ENCODE assay signal across 1 cellular context in the genomic region with DNA sequence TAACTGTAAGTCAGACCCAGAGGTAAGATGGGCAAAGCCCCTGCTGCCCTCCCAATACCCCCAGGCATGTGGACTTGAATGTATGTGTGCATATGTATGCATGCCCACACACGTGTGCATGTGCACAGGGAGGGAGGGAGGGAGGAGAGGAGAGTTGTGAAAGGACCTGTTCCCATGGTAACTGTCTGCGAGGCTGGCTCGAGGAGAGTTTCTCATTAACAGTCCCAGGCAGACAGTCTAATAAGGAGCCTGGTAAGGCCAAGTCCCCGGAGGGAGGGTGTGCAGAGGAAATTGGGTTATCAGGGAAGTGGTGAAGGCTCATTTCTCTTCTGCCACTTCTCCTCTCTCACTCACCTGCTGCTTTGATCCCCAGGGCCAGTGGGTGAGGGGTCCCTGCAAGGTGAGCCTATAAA.
TF ChIP-seq lines count a peak whose summit lies in the region.

No MANE protein-coding gene starts in this region.

TF ChIP-seq in K562, 482 proteins besides CTCF, POLR2A, EP300 and RAD21 (continued from another document):
- TF ChIP-seq, protein P1, sequence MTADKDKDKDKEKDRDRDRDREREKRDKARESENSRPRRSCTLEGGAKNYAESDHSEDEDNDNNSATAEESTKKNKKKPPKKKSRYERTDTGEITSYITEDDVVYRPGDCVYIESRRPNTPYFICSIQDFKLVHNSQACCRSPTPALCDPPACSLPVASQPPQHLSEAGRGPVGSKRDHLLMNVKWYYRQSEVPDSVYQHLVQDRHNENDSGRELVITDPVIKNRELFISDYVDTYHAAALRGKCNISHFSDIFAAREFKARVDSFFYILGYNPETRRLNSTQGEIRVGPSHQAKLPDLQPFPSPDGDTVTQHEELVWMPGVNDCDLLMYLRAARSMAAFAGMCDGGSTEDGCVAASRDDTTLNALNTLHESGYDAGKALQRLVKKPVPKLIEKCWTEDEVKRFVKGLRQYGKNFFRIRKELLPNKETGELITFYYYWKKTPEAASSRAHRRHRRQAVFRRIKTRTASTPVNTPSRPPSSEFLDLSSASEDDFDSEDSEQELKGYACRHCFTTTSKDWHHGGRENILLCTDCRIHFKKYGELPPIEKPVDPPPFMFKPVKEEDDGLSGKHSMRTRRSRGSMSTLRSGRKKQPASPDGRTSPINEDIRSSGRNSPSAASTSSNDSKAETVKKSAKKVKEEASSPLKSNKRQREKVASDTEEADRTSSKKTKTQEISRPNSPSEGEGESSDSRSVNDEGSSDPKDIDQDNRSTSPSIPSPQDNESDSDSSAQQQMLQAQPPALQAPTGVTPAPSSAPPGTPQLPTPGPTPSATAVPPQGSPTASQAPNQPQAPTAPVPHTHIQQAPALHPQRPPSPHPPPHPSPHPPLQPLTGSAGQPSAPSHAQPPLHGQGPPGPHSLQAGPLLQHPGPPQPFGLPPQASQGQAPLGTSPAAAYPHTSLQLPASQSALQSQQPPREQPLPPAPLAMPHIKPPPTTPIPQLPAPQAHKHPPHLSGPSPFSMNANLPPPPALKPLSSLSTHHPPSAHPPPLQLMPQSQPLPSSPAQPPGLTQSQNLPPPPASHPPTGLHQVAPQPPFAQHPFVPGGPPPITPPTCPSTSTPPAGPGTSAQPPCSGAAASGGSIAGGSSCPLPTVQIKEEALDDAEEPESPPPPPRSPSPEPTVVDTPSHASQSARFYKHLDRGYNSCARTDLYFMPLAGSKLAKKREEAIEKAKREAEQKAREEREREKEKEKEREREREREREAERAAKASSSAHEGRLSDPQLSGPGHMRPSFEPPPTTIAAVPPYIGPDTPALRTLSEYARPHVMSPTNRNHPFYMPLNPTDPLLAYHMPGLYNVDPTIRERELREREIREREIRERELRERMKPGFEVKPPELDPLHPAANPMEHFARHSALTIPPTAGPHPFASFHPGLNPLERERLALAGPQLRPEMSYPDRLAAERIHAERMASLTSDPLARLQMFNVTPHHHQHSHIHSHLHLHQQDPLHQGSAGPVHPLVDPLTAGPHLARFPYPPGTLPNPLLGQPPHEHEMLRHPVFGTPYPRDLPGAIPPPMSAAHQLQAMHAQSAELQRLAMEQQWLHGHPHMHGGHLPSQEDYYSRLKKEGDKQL (CRISPR knock-in tag; IDR thresholded peaks at IDR 0.05; ENCODE audit: borderline replicate concordance), result no peak
TF ChIP-seq in K562: peak in this region for 1.
